Comparison of ENCODE assay signal across 1 cellular context in the genomic region with DNA sequence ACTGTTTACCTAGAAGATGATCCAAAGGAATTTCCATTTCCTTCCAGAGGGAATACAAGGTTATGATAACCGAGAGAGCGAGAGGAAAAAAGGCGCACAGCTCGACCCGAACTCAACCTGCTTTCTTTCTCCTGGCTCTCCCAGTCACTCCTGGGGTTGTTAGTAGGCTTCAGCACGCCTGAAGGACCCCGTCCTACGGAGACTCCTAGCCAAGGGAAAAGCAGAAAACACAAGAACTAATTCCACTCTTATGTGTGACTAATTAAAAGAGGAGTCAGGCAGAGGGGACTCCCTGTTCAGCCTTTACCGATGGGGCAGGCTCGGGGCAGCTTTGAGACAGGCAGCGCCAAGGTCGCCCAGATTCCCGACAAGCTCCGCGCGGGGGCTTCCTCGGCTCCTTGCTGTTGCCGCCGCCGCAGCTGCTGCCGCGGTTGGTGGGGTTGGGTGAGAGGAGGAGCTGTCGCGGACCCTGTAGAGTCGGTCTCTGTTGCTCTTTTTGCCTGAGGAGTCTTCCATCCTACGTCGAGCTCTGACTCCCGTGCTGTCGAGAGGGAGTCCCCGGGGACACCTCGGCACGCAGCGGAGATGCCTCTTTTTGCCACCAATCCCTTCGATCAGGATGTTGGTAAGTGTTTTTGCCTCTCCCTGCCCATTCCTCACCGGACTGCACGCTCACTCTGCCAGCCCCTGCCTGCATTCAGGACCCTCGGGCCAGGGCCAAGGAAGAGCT.
TF ChIP-seq lines count a peak whose summit lies in the region.

A gene (plus strand): TSS at position 397 of the 730 bp plus-strand sequence. CDS start 189 bp downstream, at position 586.

TF ChIP-seq in HepG2, 621 proteins besides CTCF, POLR2A, EP300 and RAD21 (continued from another document and continues in another):
- TF ChIP-seq, protein P1, sequence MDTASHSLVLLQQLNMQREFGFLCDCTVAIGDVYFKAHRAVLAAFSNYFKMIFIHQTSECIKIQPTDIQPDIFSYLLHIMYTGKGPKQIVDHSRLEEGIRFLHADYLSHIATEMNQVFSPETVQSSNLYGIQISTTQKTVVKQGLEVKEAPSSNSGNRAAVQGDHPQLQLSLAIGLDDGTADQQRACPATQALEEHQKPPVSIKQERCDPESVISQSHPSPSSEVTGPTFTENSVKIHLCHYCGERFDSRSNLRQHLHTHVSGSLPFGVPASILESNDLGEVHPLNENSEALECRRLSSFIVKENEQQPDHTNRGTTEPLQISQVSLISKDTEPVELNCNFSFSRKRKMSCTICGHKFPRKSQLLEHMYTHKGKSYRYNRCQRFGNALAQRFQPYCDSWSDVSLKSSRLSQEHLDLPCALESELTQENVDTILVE (CRISPR knock-in tag; IDR thresholded peaks at IDR 0.05): no peak; the same call in 1 of the 2 replicates
- TF ChIP-seq ZNF124 (CRISPR knock-in tag; IDR thresholded peaks at IDR 0.05) (peak; percentile 35; the same call in 1 of the 2 replicates), ATRX (CRISPR knock-in tag; IDR thresholded peaks at IDR 0.05; ENCODE audit: borderline replicate concordance) (no peak), HNRNPL (IDR thresholded peaks at IDR 0.05; ENCODE audit: low read depth, low read length) (no peak), PPARG (CRISPR knock-in tag; conservative IDR thresholded peaks at IDR 0.05) (no peak), ZNF225 (CRISPR knock-in tag; IDR thresholded peaks at IDR 0.05) (no peak), ZNF256 (CRISPR knock-in tag; conservative IDR thresholded peaks at IDR 0.05) (no peak), TEAD2 (CRISPR knock-in tag; IDR thresholded peaks at IDR 0.05) (no peak), PITX1 (CRISPR knock-in tag; IDR thresholded peaks at IDR 0.05) (peak; percentile 11; the same call in 1 of the 2 replicates), CBX1 (IDR thresholded peaks at IDR 0.05; ENCODE audit: low read depth) (peak; percentile 4), RCOR2 (CRISPR knock-in tag; IDR thresholded peaks at IDR 0.05) (no peak), ARNTL (CRISPR knock-in tag; IDR thresholded peaks at IDR 0.05) (peak; percentile 34; the same call in 1 of the 2 replicates), ZNF260 (CRISPR knock-in tag; IDR thresholded peaks at IDR 0.05; ENCODE audit: borderline replicate concordance, low read depth) (no peak), MXD4 (CRISPR knock-in tag; IDR thresholded peaks at IDR 0.05) (no peak), JUND (CRISPR knock-in tag; IDR thresholded peaks at IDR 0.05) (no peak), ZNF788 (CRISPR knock-in tag; IDR thresholded peaks at IDR 0.05; ENCODE audit: borderline replicate concordance) (no peak), SMARCC2 (IDR thresholded peaks at IDR 0.05) (no peak), ZNF724P (CRISPR knock-in tag; IDR thresholded peaks at IDR 0.05; ENCODE audit: borderline replicate concordance) (no peak), ZNF343 (CRISPR knock-in tag; IDR thresholded peaks at IDR 0.05) (0 out of 2 replicates have a peak, but pooled peaks have one; percentile 34), ZNF451 (CRISPR knock-in tag; IDR thresholded peaks at IDR 0.05) (no peak; the same call in 1 of the 2 replicates), ZMYM4 (CRISPR knock-in tag; IDR thresholded peaks at IDR 0.05) (peak; percentile 20; the same call in 1 of the 2 replicates), ZNF430 (CRISPR knock-in tag; IDR thresholded peaks at IDR 0.05) (no peak; the same call in 1 of the 2 replicates), MAFK (conservative IDR thresholded peaks at IDR 0.05 in 1 of 2, IDR thresholded peaks at IDR 0.05 in 1 of 2; ENCODE audit: low read length in 2 of 2) (no peak), ZNF446 (CRISPR knock-in tag; IDR thresholded peaks at IDR 0.05) (no peak), ZNF354B (CRISPR knock-in tag; IDR thresholded peaks at IDR 0.05) (no peak)
- TF ChIP-seq, protein P2, sequence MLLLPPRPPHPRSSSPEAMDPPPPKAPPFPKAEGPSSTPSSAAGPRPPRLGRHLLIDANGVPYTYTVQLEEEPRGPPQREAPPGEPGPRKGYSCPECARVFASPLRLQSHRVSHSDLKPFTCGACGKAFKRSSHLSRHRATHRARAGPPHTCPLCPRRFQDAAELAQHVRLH (CRISPR knock-in tag; IDR thresholded peaks at IDR 0.05; ENCODE audit: borderline replicate concordance, low read depth): 0 out of 2 replicates have a peak, but pooled peaks have one; percentile 17
- TF ChIP-seq, protein P3, sequence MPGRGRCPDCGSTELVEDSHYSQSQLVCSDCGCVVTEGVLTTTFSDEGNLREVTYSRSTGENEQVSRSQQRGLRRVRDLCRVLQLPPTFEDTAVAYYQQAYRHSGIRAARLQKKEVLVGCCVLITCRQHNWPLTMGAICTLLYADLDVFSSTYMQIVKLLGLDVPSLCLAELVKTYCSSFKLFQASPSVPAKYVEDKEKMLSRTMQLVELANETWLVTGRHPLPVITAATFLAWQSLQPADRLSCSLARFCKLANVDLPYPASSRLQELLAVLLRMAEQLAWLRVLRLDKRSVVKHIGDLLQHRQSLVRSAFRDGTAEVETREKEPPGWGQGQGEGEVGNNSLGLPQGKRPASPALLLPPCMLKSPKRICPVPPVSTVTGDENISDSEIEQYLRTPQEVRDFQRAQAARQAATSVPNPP (CRISPR knock-in tag; IDR thresholded peaks at IDR 0.05): no peak
- TF ChIP-seq, protein P4, sequence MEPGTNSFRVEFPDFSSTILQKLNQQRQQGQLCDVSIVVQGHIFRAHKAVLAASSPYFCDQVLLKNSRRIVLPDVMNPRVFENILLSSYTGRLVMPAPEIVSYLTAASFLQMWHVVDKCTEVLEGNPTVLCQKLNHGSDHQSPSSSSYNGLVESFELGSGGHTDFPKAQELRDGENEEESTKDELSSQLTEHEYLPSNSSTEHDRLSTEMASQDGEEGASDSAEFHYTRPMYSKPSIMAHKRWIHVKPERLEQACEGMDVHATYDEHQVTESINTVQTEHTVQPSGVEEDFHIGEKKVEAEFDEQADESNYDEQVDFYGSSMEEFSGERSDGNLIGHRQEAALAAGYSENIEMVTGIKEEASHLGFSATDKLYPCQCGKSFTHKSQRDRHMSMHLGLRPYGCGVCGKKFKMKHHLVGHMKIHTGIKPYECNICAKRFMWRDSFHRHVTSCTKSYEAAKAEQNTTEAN (CRISPR knock-in tag; conservative IDR thresholded peaks at IDR 0.05): no peak; the same call in 1 of the 2 replicates
- TF ChIP-seq, protein P5, sequence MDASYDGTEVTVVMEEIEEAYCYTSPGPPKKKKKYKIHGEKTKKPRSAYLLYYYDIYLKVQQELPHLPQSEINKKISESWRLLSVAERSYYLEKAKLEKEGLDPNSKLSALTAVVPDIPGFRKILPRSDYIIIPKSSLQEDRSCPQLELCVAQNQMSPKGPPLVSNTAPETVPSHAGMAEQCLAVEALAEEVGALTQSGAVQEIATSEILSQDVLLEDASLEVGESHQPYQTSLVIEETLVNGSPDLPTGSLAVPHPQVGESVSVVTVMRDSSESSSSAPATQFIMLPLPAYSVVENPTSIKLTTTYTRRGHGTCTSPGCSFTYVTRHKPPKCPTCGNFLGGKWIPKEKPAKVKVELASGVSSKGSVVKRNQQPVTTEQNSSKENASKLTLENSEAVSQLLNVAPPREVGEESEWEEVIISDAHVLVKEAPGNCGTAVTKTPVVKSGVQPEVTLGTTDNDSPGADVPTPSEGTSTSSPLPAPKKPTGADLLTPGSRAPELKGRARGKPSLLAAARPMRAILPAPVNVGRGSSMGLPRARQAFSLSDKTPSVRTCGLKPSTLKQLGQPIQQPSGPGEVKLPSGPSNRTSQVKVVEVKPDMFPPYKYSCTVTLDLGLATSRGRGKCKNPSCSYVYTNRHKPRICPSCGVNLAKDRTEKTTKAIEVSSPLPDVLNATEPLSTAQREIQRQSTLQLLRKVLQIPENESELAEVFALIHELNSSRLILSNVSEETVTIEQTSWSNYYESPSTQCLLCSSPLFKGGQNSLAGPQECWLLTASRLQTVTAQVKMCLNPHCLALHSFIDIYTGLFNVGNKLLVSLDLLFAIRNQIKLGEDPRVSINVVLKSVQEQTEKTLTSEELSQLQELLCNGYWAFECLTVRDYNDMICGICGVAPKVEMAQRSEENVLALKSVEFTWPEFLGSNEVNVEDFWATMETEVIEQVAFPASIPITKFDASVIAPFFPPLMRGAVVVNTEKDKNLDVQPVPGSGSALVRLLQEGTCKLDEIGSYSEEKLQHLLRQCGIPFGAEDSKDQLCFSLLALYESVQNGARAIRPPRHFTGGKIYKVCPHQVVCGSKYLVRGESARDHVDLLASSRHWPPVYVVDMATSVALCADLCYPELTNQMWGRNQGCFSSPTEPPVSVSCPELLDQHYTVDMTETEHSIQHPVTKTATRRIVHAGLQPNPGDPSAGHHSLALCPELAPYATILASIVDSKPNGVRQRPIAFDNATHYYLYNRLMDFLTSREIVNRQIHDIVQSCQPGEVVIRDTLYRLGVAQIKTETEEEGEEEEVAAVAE (CRISPR knock-in tag; IDR thresholded peaks at IDR 0.05; ENCODE audit: borderline replicate concordance): peak; percentile 24; the same call in 1 of the 2 replicates
- TF ChIP-seq, protein P6, sequence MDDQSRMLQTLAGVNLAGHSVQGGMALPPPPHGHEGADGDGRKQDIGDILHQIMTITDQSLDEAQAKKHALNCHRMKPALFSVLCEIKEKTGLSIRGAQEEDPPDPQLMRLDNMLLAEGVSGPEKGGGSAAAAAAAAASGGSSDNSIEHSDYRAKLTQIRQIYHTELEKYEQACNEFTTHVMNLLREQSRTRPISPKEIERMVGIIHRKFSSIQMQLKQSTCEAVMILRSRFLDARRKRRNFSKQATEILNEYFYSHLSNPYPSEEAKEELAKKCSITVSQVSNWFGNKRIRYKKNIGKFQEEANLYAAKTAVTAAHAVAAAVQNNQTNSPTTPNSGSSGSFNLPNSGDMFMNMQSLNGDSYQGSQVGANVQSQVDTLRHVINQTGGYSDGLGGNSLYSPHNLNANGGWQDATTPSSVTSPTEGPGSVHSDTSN (CRISPR knock-in tag; IDR thresholded peaks at IDR 0.05; ENCODE audit: borderline replicate concordance): no peak
- TF ChIP-seq, protein P7, sequence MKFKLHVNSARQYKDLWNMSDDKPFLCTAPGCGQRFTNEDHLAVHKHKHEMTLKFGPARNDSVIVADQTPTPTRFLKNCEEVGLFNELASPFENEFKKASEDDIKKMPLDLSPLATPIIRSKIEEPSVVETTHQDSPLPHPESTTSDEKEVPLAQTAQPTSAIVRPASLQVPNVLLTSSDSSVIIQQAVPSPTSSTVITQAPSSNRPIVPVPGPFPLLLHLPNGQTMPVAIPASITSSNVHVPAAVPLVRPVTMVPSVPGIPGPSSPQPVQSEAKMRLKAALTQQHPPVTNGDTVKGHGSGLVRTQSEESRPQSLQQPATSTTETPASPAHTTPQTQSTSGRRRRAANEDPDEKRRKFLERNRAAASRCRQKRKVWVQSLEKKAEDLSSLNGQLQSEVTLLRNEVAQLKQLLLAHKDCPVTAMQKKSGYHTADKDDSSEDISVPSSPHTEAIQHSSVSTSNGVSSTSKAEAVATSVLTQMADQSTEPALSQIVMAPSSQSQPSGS (CRISPR knock-in tag; IDR thresholded peaks at IDR 0.05): no peak
- TF ChIP-seq, protein P8, sequence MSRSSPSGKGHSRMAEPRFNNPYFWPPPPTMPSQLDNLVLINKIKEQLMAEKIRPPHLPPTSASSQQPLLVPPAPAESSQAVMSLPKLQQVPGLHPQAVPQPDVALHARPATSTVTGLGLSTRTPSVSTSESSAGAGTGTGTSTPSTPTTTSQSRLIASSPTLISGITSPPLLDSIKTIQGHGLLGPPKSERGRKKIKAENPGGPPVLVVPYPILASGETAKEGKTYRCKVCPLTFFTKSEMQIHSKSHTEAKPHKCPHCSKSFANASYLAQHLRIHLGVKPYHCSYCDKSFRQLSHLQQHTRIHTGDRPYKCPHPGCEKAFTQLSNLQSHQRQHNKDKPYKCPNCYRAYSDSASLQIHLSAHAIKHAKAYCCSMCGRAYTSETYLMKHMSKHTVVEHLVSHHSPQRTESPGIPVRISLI (CRISPR knock-in tag; IDR thresholded peaks at IDR 0.05; ENCODE audit: borderline replicate concordance): no peak
- TF ChIP-seq, protein P9, sequence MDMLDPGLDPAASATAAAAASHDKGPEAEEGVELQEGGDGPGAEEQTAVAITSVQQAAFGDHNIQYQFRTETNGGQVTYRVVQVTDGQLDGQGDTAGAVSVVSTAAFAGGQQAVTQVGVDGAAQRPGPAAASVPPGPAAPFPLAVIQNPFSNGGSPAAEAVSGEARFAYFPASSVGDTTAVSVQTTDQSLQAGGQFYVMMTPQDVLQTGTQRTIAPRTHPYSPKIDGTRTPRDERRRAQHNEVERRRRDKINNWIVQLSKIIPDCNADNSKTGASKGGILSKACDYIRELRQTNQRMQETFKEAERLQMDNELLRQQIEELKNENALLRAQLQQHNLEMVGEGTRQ (IDR thresholded peaks at IDR 0.05; ENCODE audit: low read depth, low read length): no peak
- TF ChIP-seq, protein P9 (CRISPR knock-in tag; IDR thresholded peaks at IDR 0.05; ENCODE audit: borderline replicate concordance): no peak
- TF ChIP-seq, protein P10, sequence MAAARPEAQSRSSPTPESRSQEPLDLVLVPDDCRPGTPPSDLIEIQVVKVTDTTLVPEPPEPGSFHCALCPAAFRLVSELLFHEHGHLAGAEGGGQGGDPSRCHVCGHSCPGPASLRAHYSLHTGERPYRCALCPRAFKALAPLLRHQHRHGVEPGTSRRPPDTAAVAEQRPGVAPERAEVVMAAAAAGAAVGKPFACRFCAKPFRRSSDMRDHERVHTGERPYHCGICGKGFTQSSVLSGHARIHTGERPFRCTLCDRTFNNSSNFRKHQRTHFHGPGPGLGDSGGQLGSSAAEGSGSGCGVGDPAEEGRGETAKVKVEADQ (CRISPR knock-in tag; IDR thresholded peaks at IDR 0.05; ENCODE audit: borderline replicate concordance): no peak
- TF ChIP-seq, protein P11, sequence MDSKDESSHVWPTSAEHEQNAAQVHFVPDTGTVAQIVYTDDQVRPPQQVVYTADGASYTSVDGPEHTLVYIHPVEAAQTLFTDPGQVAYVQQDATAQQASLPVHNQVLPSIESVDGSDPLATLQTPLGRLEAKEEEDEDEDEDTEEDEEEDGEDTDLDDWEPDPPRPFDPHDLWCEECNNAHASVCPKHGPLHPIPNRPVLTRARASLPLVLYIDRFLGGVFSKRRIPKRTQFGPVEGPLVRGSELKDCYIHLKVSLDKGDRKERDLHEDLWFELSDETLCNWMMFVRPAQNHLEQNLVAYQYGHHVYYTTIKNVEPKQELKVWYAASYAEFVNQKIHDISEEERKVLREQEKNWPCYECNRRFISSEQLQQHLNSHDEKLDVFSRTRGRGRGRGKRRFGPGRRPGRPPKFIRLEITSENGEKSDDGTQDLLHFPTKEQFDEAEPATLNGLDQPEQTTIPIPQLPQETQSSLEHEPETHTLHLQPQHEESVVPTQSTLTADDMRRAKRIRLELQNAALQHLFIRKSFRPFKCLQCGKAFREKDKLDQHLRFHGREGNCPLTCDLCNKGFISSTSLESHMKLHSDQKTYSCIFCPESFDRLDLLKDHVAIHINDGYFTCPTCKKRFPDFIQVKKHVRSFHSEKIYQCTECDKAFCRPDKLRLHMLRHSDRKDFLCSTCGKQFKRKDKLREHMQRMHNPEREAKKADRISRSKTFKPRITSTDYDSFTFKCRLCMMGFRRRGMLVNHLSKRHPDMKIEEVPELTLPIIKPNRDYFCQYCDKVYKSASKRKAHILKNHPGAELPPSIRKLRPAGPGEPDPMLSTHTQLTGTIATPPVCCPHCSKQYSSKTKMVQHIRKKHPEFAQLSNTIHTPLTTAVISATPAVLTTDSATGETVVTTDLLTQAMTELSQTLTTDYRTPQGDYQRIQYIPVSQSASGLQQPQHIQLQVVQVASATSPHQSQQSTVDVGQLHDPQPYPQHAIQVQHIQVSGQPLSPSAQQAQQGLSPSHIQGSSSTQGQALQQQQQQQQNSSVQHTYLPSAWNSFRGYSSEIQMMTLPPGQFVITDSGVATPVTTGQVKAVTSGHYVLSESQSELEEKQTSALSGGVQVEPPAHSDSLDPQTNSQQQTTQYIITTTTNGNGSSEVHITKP (CRISPR knock-in tag; IDR thresholded peaks at IDR 0.05; ENCODE audit: low read depth): 0 out of 2 replicates have a peak, but pooled peaks have one; percentile 19
